21 cellular contexts compared by ENCODE assay signal in the genomic region with DNA sequence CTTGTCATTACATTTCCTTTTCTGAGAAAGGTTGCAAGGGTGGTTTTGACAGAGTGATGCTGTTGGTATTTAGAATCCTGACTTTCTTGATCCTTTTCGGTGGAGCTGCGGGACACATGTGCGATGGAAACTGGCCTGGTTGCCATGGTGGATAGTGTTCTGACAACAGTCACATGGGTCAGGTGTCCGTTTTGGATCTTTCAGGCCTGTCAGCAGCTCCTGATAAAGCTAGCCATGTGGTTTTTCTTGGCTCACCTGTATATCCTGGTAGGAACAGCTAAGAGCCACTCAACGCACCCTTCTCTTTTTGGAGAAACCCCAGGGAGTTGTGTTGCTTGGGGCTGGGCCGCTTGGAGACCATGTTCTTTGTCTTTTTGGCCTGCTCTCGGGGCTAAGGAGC.
"Had no signal": no experiment of that assay in that cellular context is flagged by ENCODE, and none has a peak within 500 bp of the region (broad histone marks: within the 10 kb centered on the region; RNA-seq: fewer than 3 reads in every experiment).

No MANE protein-coding gene starts in this region.

- H3K4me3 ChIP-seq: body of pancreas, cardiac muscle cell, suprapubic skin, tibial artery had no signal

- H3K27me3 ChIP-seq: body of pancreas, cardiac muscle cell, suprapubic skin, tibial artery had no signal

- ATAC-seq: activated CD4-positive, alpha-beta T cell treated with anti-CD3 and anti-CD28 coated beads for 36 hours; body of pancreas; effector memory CD8-positive, alpha-beta T cell; natural killer cell had no signal

- DNase-seq: activated CD4-positive, alpha-beta T cell treated with anti-CD3 and anti-CD28 coated beads for 36 hours; activated CD4-positive, alpha-beta T cell treated with anti-CD3 and anti-CD28 coated beads, Interleukin-2, amount 50 U/mL, for 48 hours; activated CD4-positive, CD25-positive, alpha-beta regulatory T cell; activated CD8-positive, alpha-beta memory T cell treated with anti-CD3 and anti-CD28 coated beads for 24 hours; activated effector memory CD4-positive, alpha-beta T cell treated with Interleukin-2 at 50 U/mL for 16 hours; activated naive CD4-positive, alpha-beta T cell treated with Interleukin-2 at 50 U/mL for 16 hours; aorta; body of pancreas; cortex of kidney; effector memory CD8-positive, alpha-beta T cell; mesendoderm; natural killer cell; retina; stimulated activated CD4-positive, alpha-beta T cell treated with anti-CD3 and anti-CD28 coated beads, Interleukin-15, amount 100 ng/mL, for 24 hours; stimulated activated CD4-positive, alpha-beta T cell treated with anti-CD3 and anti-CD28 coated beads, Interleukin-2, amount 100 ng/mL, for 24 hours; stimulated activated naive CD4-positive, alpha-beta T cell; T-helper 1 cell; tibial artery had no signal

- H3K36me3 ChIP-seq: cardiac muscle cell, suprapubic skin, tibial artery had no signal

- H3K4me1 ChIP-seq: tibial artery had no signal

- H3K27ac ChIP-seq: body of pancreas, cardiac muscle cell, suprapubic skin, tibial artery had no signal

- FAIRE-seq: islet of Langerhans had no signal

- H3K9me3 ChIP-seq: body of pancreas, suprapubic skin, tibial artery had no signal
